Comparison of ENCODE assay signal across 1 cellular context in the genomic region with DNA sequence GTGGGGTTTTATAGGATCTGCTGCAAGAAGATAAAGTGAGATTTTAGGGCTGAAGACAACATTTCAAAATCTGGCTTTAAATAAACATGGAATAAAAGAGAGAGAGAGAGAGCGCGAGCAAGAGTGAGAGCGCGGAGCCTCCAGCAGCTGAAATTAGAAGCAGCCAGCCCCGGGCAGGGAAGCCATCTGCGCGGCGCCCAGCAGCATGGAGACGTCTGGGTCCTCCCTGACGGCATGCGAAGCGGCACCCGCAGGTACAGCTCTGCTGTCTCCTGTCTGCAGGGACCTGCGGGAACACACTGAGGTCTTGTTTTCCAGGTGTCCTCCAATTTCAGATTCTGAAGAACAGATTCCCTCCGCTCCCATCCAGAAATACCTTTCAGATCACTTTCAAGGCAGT.
TF ChIP-seq lines count a peak whose summit lies in the region.

No MANE protein-coding gene starts in this region.

TF ChIP-seq in H1, 55 proteins besides CTCF, POLR2A, EP300 and RAD21:
- TF ChIP-seq, protein P1, sequence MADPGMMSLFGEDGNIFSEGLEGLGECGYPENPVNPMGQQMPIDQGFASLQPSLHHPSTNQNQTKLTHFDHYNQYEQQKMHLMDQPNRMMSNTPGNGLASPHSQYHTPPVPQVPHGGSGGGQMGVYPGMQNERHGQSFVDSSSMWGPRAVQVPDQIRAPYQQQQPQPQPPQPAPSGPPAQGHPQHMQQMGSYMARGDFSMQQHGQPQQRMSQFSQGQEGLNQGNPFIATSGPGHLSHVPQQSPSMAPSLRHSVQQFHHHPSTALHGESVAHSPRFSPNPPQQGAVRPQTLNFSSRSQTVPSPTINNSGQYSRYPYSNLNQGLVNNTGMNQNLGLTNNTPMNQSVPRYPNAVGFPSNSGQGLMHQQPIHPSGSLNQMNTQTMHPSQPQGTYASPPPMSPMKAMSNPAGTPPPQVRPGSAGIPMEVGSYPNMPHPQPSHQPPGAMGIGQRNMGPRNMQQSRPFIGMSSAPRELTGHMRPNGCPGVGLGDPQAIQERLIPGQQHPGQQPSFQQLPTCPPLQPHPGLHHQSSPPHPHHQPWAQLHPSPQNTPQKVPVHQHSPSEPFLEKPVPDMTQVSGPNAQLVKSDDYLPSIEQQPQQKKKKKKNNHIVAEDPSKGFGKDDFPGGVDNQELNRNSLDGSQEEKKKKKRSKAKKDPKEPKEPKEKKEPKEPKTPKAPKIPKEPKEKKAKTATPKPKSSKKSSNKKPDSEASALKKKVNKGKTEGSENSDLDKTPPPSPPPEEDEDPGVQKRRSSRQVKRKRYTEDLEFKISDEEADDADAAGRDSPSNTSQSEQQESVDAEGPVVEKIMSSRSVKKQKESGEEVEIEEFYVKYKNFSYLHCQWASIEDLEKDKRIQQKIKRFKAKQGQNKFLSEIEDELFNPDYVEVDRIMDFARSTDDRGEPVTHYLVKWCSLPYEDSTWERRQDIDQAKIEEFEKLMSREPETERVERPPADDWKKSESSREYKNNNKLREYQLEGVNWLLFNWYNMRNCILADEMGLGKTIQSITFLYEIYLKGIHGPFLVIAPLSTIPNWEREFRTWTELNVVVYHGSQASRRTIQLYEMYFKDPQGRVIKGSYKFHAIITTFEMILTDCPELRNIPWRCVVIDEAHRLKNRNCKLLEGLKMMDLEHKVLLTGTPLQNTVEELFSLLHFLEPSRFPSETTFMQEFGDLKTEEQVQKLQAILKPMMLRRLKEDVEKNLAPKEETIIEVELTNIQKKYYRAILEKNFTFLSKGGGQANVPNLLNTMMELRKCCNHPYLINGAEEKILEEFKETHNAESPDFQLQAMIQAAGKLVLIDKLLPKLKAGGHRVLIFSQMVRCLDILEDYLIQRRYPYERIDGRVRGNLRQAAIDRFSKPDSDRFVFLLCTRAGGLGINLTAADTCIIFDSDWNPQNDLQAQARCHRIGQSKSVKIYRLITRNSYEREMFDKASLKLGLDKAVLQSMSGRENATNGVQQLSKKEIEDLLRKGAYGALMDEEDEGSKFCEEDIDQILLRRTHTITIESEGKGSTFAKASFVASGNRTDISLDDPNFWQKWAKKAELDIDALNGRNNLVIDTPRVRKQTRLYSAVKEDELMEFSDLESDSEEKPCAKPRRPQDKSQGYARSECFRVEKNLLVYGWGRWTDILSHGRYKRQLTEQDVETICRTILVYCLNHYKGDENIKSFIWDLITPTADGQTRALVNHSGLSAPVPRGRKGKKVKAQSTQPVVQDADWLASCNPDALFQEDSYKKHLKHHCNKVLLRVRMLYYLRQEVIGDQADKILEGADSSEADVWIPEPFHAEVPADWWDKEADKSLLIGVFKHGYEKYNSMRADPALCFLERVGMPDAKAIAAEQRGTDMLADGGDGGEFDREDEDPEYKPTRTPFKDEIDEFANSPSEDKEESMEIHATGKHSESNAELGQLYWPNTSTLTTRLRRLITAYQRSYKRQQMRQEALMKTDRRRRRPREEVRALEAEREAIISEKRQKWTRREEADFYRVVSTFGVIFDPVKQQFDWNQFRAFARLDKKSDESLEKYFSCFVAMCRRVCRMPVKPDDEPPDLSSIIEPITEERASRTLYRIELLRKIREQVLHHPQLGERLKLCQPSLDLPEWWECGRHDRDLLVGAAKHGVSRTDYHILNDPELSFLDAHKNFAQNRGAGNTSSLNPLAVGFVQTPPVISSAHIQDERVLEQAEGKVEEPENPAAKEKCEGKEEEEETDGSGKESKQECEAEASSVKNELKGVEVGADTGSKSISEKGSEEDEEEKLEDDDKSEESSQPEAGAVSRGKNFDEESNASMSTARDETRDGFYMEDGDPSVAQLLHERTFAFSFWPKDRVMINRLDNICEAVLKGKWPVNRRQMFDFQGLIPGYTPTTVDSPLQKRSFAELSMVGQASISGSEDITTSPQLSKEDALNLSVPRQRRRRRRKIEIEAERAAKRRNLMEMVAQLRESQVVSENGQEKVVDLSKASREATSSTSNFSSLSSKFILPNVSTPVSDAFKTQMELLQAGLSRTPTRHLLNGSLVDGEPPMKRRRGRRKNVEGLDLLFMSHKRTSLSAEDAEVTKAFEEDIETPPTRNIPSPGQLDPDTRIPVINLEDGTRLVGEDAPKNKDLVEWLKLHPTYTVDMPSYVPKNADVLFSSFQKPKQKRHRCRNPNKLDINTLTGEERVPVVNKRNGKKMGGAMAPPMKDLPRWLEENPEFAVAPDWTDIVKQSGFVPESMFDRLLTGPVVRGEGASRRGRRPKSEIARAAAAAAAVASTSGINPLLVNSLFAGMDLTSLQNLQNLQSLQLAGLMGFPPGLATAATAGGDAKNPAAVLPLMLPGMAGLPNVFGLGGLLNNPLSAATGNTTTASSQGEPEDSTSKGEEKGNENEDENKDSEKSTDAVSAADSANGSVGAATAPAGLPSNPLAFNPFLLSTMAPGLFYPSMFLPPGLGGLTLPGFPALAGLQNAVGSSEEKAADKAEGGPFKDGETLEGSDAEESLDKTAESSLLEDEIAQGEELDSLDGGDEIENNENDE (IDR thresholded peaks at IDR 0.05; ENCODE audit: insufficient replicate concordance, low read length), result no peak
- 0 out of 2 replicates have a peak, but pooled peaks have one; percentile 18 for TF ChIP-seq GABPA (IDR thresholded peaks at IDR 0.05; ENCODE audit: borderline replicate concordance, insufficient read depth, low read length)
